Comparison of ENCODE assay signal across 1 cellular context in the genomic region with DNA sequence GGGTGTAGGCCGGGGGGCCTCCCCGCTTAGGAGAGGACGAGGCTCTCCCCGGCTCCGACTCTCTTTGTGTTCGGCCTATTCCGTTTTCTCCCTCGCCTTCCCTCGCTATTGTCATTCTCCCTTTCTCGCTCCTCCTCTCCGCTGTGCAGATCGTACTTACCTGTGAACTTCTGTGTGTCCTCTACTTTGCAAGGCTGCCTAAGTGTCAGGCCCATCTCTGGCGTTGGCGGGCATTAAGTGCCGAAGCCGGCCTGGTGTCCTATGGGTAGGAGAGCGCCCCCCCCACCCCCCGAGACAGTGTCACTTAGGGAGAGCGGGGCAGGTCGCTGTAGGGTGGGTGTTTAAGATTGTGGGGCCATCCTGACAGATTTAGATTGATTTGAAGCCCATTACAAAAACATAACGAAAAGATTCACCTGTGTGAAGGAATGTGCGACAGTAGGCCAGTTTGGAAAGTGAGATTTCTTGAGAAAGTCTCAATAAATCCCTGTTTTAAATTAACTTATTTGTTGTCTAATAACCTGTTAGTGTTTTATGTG.
TF ChIP-seq lines count a peak whose summit lies in the region.

No MANE protein-coding gene starts in this region.

TF ChIP-seq in K562, 482 proteins besides CTCF, POLR2A, EP300 and RAD21 (continued from another document and continues in another):
- TF ChIP-seq, protein P1, sequence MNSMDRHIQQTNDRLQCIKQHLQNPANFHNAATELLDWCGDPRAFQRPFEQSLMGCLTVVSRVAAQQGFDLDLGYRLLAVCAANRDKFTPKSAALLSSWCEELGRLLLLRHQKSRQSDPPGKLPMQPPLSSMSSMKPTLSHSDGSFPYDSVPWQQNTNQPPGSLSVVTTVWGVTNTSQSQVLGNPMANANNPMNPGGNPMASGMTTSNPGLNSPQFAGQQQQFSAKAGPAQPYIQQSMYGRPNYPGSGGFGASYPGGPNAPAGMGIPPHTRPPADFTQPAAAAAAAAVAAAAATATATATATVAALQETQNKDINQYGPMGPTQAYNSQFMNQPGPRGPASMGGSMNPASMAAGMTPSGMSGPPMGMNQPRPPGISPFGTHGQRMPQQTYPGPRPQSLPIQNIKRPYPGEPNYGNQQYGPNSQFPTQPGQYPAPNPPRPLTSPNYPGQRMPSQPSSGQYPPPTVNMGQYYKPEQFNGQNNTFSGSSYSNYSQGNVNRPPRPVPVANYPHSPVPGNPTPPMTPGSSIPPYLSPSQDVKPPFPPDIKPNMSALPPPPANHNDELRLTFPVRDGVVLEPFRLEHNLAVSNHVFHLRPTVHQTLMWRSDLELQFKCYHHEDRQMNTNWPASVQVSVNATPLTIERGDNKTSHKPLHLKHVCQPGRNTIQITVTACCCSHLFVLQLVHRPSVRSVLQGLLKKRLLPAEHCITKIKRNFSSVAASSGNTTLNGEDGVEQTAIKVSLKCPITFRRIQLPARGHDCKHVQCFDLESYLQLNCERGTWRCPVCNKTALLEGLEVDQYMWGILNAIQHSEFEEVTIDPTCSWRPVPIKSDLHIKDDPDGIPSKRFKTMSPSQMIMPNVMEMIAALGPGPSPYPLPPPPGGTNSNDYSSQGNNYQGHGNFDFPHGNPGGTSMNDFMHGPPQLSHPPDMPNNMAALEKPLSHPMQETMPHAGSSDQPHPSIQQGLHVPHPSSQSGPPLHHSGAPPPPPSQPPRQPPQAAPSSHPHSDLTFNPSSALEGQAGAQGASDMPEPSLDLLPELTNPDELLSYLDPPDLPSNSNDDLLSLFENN (IDR thresholded peaks at IDR 0.05; ENCODE audit: low read depth in 2 of 2, low read length in 2 of 2): no peak
- TF ChIP-seq ZKSCAN3 (CRISPR knock-in tag; IDR thresholded peaks at IDR 0.05) (no peak), ETV1 (tag; conservative IDR thresholded peaks at IDR 0.05; ENCODE audit: low read depth) (no peak), MTA2 (IDR thresholded peaks at IDR 0.05; ENCODE audit: low read depth) (no peak), POLR3A (IDR thresholded peaks at IDR 0.05; ENCODE audit: borderline replicate concordance, extremely low read depth, insufficient read depth, insufficient read length) (no peak), STAG1 (CRISPR knock-in tag; IDR thresholded peaks at IDR 0.05; ENCODE audit: borderline replicate concordance) (no peak), ZC3H11A (IDR thresholded peaks at IDR 0.05; ENCODE audit: low read depth, low read length) (no peak), PTRF (tag; IDR thresholded peaks at IDR 0.05) (no peak), TAF9B (IDR thresholded peaks at IDR 0.05; ENCODE audit: partially characterized antibody) (peak; percentile 15), CHD2 (IDR thresholded peaks at IDR 0.05; ENCODE audit: low read depth, low read length) (no peak), FOXA1 (IDR thresholded peaks at IDR 0.05; ENCODE audit: borderline replicate concordance) (no peak), POLR2B (IDR thresholded peaks at IDR 0.05; ENCODE audit: low read depth, partially characterized antibody) (no peak), RBBP5 (IDR thresholded peaks at IDR 0.05; ENCODE audit: borderline replicate concordance, insufficient read depth, low read length, poor library complexity, severe bottlenecking) (no peak), CSDE1 (IDR thresholded peaks at IDR 0.05) (no peak), HCFC1 (IDR thresholded peaks at IDR 0.05; ENCODE audit: low read depth, low read length) (0 out of 2 replicates have a peak, but pooled peaks have one; percentile 13), NFIC (IDR thresholded peaks at IDR 0.05) (no peak), NFIX (CRISPR knock-in tag; IDR thresholded peaks at IDR 0.05; ENCODE audit: low read depth) (no peak), ZNF143 (CRISPR knock-in tag; IDR thresholded peaks at IDR 0.05) (no peak), CBFA2T3 (IDR thresholded peaks at IDR 0.05) (no peak), ZBTB8A (IDR thresholded peaks at IDR 0.05; ENCODE audit: partially characterized antibody) (no peak), CCNT2 (IDR thresholded peaks at IDR 0.05; ENCODE audit: borderline replicate concordance, extremely low read depth, insufficient read length, low read depth, low read length) (no peak), ZNF780A (CRISPR knock-in tag; IDR thresholded peaks at IDR 0.05) (no peak), BDP1 (IDR thresholded peaks at IDR 0.05; ENCODE audit: insufficient read depth, insufficient read length) (no peak), SRF (CRISPR knock-in tag; IDR thresholded peaks at IDR 0.05) (no peak), MYNN (IDR thresholded peaks at IDR 0.05) (no peak), MYNN (CRISPR knock-in tag; IDR thresholded peaks at IDR 0.05) (no peak), ZSCAN29 (IDR thresholded peaks at IDR 0.05) (no peak), MYC (IDR thresholded peaks at IDR 0.05; ENCODE audit: low read depth, low read length) (no peak), MYC (CRISPR knock-in tag; IDR thresholded peaks at IDR 0.05; ENCODE audit: borderline replicate concordance, low read depth) (no peak), ZBTB7A (IDR thresholded peaks at IDR 0.05; ENCODE audit: borderline replicate concordance, control insufficient read depth, low read depth, low read length) (peak; percentile 72; the same call in 1 of the 2 replicates), CEBPB (tag; IDR thresholded peaks at IDR 0.05) (no peak), RBM14 (IDR thresholded peaks at IDR 0.05; ENCODE audit: borderline replicate concordance, insufficient read depth, low read depth, low read length) (no peak), ZNF212 (CRISPR knock-in tag; IDR thresholded peaks at IDR 0.05) (no peak), ZNF253 (CRISPR knock-in tag; conservative IDR thresholded peaks at IDR 0.05) (no peak), RBM39 (optimal IDR thresholded peaks at IDR 0.05; ENCODE audit: low read depth, low read length) (no peak), TARDBP (IDR thresholded peaks at IDR 0.05) (no peak), ADNP (tag; IDR thresholded peaks at IDR 0.05) (no peak), SMAD3 (CRISPR knock-in tag; conservative IDR thresholded peaks at IDR 0.05) (no peak)
- TF ChIP-seq, protein P2, sequence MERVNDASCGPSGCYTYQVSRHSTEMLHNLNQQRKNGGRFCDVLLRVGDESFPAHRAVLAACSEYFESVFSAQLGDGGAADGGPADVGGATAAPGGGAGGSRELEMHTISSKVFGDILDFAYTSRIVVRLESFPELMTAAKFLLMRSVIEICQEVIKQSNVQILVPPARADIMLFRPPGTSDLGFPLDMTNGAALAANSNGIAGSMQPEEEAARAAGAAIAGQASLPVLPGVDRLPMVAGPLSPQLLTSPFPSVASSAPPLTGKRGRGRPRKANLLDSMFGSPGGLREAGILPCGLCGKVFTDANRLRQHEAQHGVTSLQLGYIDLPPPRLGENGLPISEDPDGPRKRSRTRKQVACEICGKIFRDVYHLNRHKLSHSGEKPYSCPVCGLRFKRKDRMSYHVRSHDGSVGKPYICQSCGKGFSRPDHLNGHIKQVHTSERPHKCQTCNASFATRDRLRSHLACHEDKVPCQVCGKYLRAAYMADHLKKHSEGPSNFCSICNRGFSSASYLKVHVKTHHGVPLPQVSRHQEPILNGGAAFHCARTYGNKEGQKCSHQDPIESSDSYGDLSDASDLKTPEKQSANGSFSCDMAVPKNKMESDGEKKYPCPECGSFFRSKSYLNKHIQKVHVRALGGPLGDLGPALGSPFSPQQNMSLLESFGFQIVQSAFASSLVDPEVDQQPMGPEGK (CRISPR knock-in tag; IDR thresholded peaks at IDR 0.05; ENCODE audit: borderline replicate concordance): no peak
- TF ChIP-seq, protein P3, sequence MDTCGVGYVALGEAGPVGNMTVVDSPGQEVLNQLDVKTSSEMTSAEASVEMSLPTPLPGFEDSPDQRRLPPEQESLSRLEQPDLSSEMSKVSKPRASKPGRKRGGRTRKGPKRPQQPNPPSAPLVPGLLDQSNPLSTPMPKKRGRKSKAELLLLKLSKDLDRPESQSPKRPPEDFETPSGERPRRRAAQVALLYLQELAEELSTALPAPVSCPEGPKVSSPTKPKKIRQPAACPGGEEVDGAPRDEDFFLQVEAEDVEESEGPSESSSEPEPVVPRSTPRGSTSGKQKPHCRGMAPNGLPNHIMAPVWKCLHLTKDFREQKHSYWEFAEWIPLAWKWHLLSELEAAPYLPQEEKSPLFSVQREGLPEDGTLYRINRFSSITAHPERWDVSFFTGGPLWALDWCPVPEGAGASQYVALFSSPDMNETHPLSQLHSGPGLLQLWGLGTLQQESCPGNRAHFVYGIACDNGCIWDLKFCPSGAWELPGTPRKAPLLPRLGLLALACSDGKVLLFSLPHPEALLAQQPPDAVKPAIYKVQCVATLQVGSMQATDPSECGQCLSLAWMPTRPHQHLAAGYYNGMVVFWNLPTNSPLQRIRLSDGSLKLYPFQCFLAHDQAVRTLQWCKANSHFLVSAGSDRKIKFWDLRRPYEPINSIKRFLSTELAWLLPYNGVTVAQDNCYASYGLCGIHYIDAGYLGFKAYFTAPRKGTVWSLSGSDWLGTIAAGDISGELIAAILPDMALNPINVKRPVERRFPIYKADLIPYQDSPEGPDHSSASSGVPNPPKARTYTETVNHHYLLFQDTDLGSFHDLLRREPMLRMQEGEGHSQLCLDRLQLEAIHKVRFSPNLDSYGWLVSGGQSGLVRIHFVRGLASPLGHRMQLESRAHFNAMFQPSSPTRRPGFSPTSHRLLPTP (IDR thresholded peaks at IDR 0.05; ENCODE audit: borderline replicate concordance, extremely low read depth, insufficient read length): no peak
- TF ChIP-seq, protein P4, sequence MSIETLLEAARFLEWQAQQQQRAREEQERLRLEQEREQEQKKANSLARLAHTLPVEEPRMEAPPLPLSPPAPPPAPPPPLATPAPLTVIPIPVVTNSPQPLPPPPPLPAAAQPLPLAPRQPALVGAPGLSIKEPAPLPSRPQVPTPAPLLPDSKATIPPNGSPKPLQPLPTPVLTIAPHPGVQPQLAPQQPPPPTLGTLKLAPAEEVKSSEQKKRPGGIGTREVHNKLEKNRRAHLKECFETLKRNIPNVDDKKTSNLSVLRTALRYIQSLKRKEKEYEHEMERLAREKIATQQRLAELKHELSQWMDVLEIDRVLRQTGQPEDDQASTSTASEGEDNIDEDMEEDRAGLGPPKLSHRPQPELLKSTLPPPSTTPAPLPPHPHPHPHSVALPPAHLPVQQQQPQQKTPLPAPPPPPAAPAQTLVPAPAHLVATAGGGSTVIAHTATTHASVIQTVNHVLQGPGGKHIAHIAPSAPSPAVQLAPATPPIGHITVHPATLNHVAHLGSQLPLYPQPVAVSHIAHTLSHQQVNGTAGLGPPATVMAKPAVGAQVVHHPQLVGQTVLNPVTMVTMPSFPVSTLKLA (conservative IDR thresholded peaks at IDR 0.05): no peak; a peak in 2 of 4 replicates
- TF ChIP-seq, protein P5, sequence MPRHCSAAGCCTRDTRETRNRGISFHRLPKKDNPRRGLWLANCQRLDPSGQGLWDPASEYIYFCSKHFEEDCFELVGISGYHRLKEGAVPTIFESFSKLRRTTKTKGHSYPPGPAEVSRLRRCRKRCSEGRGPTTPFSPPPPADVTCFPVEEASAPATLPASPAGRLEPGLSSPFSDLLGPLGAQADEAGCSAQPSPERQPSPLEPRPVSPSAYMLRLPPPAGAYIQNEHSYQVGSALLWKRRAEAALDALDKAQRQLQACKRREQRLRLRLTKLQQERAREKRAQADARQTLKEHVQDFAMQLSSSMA (CRISPR knock-in tag; IDR thresholded peaks at IDR 0.05): no peak
- TF ChIP-seq, protein P6, sequence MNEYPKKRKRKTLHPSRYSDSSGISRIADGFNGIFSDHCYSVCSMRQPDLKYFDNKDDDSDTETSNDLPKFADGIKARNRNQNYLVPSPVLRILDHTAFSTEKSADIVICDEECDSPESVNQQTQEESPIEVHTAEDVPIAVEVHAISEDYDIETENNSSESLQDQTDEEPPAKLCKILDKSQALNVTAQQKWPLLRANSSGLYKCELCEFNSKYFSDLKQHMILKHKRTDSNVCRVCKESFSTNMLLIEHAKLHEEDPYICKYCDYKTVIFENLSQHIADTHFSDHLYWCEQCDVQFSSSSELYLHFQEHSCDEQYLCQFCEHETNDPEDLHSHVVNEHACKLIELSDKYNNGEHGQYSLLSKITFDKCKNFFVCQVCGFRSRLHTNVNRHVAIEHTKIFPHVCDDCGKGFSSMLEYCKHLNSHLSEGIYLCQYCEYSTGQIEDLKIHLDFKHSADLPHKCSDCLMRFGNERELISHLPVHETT (CRISPR knock-in tag; conservative IDR thresholded peaks at IDR 0.05 in 1 of 2, IDR thresholded peaks at IDR 0.05 in 1 of 2): no peak
- TF ChIP-seq, protein P7, sequence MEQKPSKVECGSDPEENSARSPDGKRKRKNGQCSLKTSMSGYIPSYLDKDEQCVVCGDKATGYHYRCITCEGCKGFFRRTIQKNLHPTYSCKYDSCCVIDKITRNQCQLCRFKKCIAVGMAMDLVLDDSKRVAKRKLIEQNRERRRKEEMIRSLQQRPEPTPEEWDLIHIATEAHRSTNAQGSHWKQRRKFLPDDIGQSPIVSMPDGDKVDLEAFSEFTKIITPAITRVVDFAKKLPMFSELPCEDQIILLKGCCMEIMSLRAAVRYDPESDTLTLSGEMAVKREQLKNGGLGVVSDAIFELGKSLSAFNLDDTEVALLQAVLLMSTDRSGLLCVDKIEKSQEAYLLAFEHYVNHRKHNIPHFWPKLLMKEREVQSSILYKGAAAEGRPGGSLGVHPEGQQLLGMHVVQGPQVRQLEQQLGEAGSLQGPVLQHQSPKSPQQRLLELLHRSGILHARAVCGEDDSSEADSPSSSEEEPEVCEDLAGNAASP (IDR thresholded peaks at IDR 0.05): no peak
- TF ChIP-seq, protein P8, sequence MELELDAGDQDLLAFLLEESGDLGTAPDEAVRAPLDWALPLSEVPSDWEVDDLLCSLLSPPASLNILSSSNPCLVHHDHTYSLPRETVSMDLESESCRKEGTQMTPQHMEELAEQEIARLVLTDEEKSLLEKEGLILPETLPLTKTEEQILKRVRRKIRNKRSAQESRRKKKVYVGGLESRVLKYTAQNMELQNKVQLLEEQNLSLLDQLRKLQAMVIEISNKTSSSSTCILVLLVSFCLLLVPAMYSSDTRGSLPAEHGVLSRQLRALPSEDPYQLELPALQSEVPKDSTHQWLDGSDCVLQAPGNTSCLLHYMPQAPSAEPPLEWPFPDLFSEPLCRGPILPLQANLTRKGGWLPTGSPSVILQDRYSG (tag; conservative IDR thresholded peaks at IDR 0.05; ENCODE audit: low read depth): no peak
- TF ChIP-seq, protein P9, sequence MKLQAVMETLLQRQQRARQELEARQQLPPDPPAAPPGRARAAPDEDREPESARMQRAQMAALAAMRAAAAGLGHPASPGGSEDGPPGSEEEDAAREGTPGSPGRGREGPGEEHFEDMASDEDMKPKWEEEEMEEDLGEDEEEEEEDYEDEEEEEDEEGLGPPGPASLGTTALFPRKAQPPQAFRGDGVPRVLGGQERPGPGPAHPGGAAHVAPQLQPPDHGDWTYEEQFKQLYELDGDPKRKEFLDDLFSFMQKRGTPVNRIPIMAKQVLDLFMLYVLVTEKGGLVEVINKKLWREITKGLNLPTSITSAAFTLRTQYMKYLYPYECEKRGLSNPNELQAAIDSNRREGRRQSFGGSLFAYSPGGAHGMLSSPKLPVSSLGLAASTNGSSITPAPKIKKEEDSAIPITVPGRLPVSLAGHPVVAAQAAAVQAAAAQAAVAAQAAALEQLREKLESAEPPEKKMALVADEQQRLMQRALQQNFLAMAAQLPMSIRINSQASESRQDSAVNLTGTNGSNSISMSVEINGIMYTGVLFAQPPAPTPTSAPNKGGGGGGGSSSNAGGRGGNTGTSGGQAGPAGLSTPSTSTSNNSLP (IDR thresholded peaks at IDR 0.05; ENCODE audit: borderline replicate concordance, low read depth, low read length): no peak
- TF ChIP-seq, protein P10, sequence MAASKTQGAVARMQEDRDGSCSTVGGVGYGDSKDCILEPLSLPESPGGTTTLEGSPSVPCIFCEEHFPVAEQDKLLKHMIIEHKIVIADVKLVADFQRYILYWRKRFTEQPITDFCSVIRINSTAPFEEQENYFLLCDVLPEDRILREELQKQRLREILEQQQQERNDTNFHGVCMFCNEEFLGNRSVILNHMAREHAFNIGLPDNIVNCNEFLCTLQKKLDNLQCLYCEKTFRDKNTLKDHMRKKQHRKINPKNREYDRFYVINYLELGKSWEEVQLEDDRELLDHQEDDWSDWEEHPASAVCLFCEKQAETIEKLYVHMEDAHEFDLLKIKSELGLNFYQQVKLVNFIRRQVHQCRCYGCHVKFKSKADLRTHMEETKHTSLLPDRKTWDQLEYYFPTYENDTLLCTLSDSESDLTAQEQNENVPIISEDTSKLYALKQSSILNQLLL (CRISPR knock-in tag; IDR thresholded peaks at IDR 0.05; ENCODE audit: borderline replicate concordance): no peak
